1 cellular context compared by ENCODE assay signal in the genomic region with DNA sequence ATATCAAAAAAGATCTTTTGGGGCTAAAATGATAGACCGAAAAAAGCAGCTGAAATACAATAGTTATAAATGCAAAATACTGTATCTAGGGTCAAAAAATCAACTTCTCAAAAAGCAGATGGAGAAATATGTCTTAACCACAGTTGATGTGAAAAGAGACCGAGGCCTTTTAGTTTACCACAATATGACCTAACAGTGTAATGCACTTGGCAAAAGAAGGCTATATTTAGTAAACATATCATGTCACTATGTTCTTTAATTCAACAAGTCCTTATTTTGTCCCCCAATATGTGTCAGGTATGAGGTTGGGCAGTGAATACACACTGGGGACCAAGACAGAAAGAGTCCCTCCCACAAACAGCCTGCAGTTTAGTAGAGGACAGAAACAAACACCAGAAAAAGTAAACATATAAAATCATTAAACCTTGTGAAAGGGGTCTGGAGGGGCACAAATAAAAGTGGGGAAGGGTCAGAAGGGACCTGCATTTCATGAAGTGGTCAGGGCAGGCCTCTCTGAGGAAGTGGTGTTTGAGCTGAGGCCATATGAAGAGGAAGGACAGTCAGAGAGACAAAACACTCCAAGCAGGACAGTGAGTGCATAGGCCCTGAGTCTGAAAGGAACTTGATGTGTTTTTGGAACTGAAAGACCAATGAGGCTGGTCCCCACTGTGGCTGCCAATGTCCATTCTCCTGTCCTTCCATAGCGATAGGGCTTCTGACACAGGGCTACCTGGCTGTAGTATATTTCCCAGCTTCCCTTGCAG.
TF ChIP-seq lines count a peak whose summit lies in the region.

No MANE protein-coding gene starts in this region.

TF ChIP-seq in HepG2, 621 proteins besides CTCF, POLR2A, EP300 and RAD21:
- TF ChIP-seq STAT5B (CRISPR knock-in tag; IDR thresholded peaks at IDR 0.05) (no peak), ARID2 (CRISPR knock-in tag; IDR thresholded peaks at IDR 0.05; ENCODE audit: borderline replicate concordance) (no peak), ZNF7 (CRISPR knock-in tag; IDR thresholded peaks at IDR 0.05) (no peak), ZNF335 (CRISPR knock-in tag; IDR thresholded peaks at IDR 0.05) (no peak), POLR2AphosphoS5 (IDR thresholded peaks at IDR 0.05; ENCODE audit: low read depth, low read length) (no peak), ZNF510 (CRISPR knock-in tag; IDR thresholded peaks at IDR 0.05; ENCODE audit: low read depth) (no peak), MED13 (CRISPR knock-in tag; IDR thresholded peaks at IDR 0.05) (no peak), JARID2 (CRISPR knock-in tag; IDR thresholded peaks at IDR 0.05; ENCODE audit: insufficient replicate concordance) (no peak)
- TF ChIP-seq, protein P1, sequence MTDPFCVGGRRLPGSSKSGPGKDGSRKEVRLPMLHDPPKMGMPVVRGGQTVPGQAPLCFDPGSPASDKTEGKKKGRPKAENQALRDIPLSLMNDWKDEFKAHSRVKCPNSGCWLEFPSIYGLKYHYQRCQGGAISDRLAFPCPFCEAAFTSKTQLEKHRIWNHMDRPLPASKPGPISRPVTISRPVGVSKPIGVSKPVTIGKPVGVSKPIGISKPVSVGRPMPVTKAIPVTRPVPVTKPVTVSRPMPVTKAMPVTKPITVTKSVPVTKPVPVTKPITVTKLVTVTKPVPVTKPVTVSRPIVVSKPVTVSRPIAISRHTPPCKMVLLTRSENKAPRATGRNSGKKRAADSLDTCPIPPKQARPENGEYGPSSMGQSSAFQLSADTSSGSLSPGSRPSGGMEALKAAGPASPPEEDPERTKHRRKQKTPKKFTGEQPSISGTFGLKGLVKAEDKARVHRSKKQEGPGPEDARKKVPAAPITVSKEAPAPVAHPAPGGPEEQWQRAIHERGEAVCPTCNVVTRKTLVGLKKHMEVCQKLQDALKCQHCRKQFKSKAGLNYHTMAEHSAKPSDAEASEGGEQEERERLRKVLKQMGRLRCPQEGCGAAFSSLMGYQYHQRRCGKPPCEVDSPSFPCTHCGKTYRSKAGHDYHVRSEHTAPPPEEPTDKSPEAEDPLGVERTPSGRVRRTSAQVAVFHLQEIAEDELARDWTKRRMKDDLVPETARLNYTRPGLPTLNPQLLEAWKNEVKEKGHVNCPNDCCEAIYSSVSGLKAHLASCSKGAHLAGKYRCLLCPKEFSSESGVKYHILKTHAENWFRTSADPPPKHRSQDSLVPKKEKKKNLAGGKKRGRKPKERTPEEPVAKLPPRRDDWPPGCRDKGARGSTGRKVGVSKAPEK (CRISPR knock-in tag; IDR thresholded peaks at IDR 0.05; ENCODE audit: borderline replicate concordance): no peak
- TF ChIP-seq, protein P2, sequence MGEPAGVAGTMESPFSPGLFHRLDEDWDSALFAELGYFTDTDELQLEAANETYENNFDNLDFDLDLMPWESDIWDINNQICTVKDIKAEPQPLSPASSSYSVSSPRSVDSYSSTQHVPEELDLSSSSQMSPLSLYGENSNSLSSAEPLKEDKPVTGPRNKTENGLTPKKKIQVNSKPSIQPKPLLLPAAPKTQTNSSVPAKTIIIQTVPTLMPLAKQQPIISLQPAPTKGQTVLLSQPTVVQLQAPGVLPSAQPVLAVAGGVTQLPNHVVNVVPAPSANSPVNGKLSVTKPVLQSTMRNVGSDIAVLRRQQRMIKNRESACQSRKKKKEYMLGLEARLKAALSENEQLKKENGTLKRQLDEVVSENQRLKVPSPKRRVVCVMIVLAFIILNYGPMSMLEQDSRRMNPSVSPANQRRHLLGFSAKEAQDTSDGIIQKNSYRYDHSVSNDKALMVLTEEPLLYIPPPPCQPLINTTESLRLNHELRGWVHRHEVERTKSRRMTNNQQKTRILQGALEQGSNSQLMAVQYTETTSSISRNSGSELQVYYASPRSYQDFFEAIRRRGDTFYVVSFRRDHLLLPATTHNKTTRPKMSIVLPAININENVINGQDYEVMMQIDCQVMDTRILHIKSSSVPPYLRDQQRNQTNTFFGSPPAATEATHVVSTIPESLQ (CRISPR knock-in tag; conservative IDR thresholded peaks at IDR 0.05): no peak
- TF ChIP-seq, protein P3, sequence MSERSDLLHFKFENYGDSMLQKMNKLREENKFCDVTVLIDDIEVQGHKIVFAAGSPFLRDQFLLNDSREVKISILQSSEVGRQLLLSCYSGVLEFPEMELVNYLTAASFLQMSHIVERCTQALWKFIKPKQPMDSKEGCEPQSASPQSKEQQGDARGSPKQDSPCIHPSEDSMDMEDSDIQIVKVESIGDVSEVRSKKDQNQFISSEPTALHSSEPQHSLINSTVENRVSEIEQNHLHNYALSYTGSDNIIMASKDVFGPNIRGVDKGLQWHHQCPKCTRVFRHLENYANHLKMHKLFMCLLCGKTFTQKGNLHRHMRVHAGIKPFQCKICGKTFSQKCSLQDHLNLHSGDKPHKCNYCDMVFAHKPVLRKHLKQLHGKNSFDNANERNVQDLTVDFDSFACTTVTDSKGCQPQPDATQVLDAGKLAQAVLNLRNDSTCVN (CRISPR knock-in tag; IDR thresholded peaks at IDR 0.05; ENCODE audit: borderline replicate concordance): no peak
- TF ChIP-seq, protein P4, sequence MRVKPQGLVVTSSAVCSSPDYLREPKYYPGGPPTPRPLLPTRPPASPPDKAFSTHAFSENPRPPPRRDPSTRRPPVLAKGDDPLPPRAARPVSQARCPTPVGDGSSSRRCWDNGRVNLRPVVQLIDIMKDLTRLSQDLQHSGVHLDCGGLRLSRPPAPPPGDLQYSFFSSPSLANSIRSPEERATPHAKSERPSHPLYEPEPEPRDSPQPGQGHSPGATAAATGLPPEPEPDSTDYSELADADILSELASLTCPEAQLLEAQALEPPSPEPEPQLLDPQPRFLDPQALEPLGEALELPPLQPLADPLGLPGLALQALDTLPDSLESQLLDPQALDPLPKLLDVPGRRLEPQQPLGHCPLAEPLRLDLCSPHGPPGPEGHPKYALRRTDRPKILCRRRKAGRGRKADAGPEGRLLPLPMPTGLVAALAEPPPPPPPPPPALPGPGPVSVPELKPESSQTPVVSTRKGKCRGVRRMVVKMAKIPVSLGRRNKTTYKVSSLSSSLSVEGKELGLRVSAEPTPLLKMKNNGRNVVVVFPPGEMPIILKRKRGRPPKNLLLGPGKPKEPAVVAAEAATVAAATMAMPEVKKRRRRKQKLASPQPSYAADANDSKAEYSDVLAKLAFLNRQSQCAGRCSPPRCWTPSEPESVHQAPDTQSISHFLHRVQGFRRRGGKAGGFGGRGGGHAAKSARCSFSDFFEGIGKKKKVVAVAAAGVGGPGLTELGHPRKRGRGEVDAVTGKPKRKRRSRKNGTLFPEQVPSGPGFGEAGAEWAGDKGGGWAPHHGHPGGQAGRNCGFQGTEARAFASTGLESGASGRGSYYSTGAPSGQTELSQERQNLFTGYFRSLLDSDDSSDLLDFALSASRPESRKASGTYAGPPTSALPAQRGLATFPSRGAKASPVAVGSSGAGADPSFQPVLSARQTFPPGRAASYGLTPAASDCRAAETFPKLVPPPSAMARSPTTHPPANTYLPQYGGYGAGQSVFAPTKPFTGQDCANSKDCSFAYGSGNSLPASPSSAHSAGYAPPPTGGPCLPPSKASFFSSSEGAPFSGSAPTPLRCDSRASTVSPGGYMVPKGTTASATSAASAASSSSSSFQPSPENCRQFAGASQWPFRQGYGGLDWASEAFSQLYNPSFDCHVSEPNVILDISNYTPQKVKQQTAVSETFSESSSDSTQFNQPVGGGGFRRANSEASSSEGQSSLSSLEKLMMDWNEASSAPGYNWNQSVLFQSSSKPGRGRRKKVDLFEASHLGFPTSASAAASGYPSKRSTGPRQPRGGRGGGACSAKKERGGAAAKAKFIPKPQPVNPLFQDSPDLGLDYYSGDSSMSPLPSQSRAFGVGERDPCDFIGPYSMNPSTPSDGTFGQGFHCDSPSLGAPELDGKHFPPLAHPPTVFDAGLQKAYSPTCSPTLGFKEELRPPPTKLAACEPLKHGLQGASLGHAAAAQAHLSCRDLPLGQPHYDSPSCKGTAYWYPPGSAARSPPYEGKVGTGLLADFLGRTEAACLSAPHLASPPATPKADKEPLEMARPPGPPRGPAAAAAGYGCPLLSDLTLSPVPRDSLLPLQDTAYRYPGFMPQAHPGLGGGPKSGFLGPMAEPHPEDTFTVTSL (CRISPR knock-in tag; IDR thresholded peaks at IDR 0.05; ENCODE audit: borderline replicate concordance): no peak
- TF ChIP-seq, protein P5, sequence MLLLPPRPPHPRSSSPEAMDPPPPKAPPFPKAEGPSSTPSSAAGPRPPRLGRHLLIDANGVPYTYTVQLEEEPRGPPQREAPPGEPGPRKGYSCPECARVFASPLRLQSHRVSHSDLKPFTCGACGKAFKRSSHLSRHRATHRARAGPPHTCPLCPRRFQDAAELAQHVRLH (CRISPR knock-in tag; IDR thresholded peaks at IDR 0.05; ENCODE audit: borderline replicate concordance, low read depth): no peak
- TF ChIP-seq, protein P6, sequence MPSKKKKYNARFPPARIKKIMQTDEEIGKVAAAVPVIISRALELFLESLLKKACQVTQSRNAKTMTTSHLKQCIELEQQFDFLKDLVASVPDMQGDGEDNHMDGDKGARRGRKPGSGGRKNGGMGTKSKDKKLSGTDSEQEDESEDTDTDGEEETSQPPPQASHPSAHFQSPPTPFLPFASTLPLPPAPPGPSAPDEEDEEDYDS (CRISPR knock-in tag; IDR thresholded peaks at IDR 0.05): no peak
